ENCODE assay signal across 9 cellular contexts in the genomic region with DNA sequence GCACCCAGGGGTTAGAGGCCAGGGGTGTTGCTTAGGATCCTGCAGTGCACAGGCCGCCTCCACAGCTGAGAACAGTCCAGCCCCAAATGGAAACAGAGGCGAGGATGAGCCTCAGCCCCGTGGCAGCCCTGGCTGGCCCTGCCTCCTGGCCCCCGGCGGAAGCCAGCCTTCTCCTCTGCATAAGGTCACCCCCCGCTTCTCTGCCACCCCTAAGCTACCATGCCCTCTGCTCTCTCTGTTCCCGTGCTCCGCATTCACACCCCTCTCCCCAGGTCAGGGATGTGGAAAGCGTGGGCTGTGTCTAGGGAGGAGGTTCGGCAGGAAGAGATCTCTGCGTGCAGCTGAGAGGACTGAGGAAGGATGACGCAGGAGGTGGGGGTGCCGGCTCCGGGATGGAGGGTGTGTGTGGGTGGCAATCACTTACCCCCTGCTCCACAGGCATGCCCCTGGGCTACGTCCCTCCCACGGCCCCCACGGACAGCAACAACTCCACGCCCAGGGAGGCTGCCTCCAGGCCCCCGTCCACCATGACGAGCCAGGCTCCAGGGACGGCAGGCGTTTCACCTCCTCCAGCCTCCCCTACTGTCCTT. TPM values are rescaled to one million over a fixed set of nuclear protein-coding genes. Genes with fewer than 3 reads are reported as not detected.
A peak's percentile ranks its signal among the peaks of the same experiment; 100 is the strongest.
DNase-seq lines count a peak whose midpoint lies in the region; ATAC-seq and TF ChIP-seq lines count a peak whose summit lies in the region.
"Had no signal": no experiment of that assay in that cellular context is flagged by ENCODE, and none has a peak within 500 bp of the region (broad histone marks: within the 10 kb centered on the region; RNA-seq: fewer than 3 reads in every experiment).

No MANE protein-coding gene starts in this region.

- H3K36me3 Mint-ChIP-seq in activated CD4-positive, alpha-beta T cell treated with anti-CD3 and anti-CD28 coated beads, Interleukin-2, amount 10 ng/mL, durations not matched to agents 24 days and 14 days (ENCODE audit: low read depth): no peaks in the 10 kb centered on the region
- no peaks in the 10 kb centered on the region for H3K36me3 Mint-ChIP-seq in activated CD4-positive, alpha-beta T cell treated with anti-CD3 and anti-CD28 coated beads, Interleukin-2, amount 10 ng/mL, durations not matched to agents 7 days and 5 days (ENCODE audit: low read depth)
- no peaks in the 10 kb centered on the region for H3K36me3 Mint-ChIP-seq in CD4-positive, alpha-beta T cell (ENCODE audit: low read depth)
- no peaks in the 10 kb centered on the region for H3K36me3 Mint-ChIP-seq in endodermal cell (ENCODE audit: low read depth)

- no peak for TF ChIP-seq EP300 in transverse colon (IDR thresholded peaks at IDR 0.05; ENCODE audit: low read depth)

- in situ Hi-C loops in transverse colon (cut with MboI; ENCODE audit: low pct_ligation_motif_present in 1 of 4, low pct_unique_long_range_greater_than_20kb in 1 of 4, low sequenced_read_pairs in 3 of 4): loop anchor here in 1 of 4 donors (10.0 kb wide), 1 partner anchor 359 kb away; no protein-coding TSS in a partner anchor

- H3K9ac ChIP-seq in endodermal cell (ENCODE audit: extremely low read depth, low read length, poor library complexity, severe bottlenecking): no peak overlapping the region

- no peak for TF ChIP-seq CTCF in transverse colon (IDR thresholded peaks at IDR 0.05)
- TF ChIP-seq CTCF in CD4-positive, alpha-beta T cell (IDR thresholded peaks at IDR 0.05): no peak
- no peak for TF ChIP-seq CTCF in endodermal cell (conservative IDR thresholded peaks at IDR 0.05)

- H3K4me1 Mint-ChIP-seq in activated CD4-positive, alpha-beta T cell treated with anti-CD3 and anti-CD28 coated beads, Interleukin-2, amount 10 ng/mL, durations not matched to agents 24 days and 14 days: peaks cover 3% of the 10 kb centered on the region
- no peaks in the 10 kb centered on the region for H3K4me1 Mint-ChIP-seq in activated CD4-positive, alpha-beta T cell treated with anti-CD3 and anti-CD28 coated beads, Interleukin-2, amount 10 ng/mL, durations not matched to agents 7 days and 5 days
- no peaks in the 10 kb centered on the region for H3K4me1 Mint-ChIP-seq in CD4-positive, alpha-beta T cell (ENCODE audit: low read depth)
- H3K4me1 Mint-ChIP-seq in endodermal cell: no peaks in the 10 kb centered on the region

- peaks cover 3% of the 10 kb centered on the region for H3K27me3 Mint-ChIP-seq in activated CD4-positive, alpha-beta T cell treated with anti-CD3 and anti-CD28 coated beads, Interleukin-2, amount 10 ng/mL, durations not matched to agents 24 days and 14 days
- H3K27me3 Mint-ChIP-seq in activated CD4-positive, alpha-beta T cell treated with anti-CD3 and anti-CD28 coated beads, Interleukin-2, amount 10 ng/mL, durations not matched to agents 7 days and 5 days: peaks cover 2% of the 10 kb centered on the region
- no peaks in the 10 kb centered on the region for H3K27me3 Mint-ChIP-seq in CD4-positive, alpha-beta T cell
- peaks cover 22% of the 10 kb centered on the region for H3K27me3 Mint-ChIP-seq in endodermal cell (ENCODE audit: insufficient read depth)

- H3K9me3 Mint-ChIP-seq in activated CD4-positive, alpha-beta T cell treated with anti-CD3 and anti-CD28 coated beads, Interleukin-2, amount 10 ng/mL, durations not matched to agents 24 days and 14 days: no peaks in the 10 kb centered on the region
- no peaks in the 10 kb centered on the region for H3K9me3 Mint-ChIP-seq in activated CD4-positive, alpha-beta T cell treated with anti-CD3 and anti-CD28 coated beads, Interleukin-2, amount 10 ng/mL, durations not matched to agents 7 days and 5 days
- H3K9me3 Mint-ChIP-seq in CD4-positive, alpha-beta T cell: no peaks in the 10 kb centered on the region
- no peaks in the 10 kb centered on the region for H3K9me3 Mint-ChIP-seq in endodermal cell

- H3K4me3 ChIP-seq in transverse colon (peak overlapping the region in 1 of 4 donors; percentile 14), endodermal cell (ENCODE audit: low read length) (no peak overlapping the region)
- H3K4me3 ChIP-seq: A549 had no signal

- H3K4me1 ChIP-seq in transverse colon: peaks cover 0 to 14% (median 5%) of the 10 kb centered on the region in 4 donors
- H3K4me1 ChIP-seq in endodermal cell (ENCODE audit: control insufficient read depth, insufficient read depth, low read length): peaks cover 2% of the 10 kb centered on the region

- CTCF ChIA-PET in activated CD4-positive, alpha-beta T cell treated with anti-CD3 and anti-CD28 coated beads, Interleukin-2, amount 10 ng/mL, durations not matched to agents 7 days and 5 days (lab: Charles Lee): interaction anchor here (0.6 to 2.9 kb wide), 2 partner anchors 10 to 52 kb away, joined by 4 to 14 read pairs; no protein-coding TSS in a partner anchor
- CTCF ChIA-PET in CD4-positive, alpha-beta T cell (lab: Charles Lee): interaction anchor here (1.4 kb wide), 1 partner anchor 10 kb away, joined by 5 read pairs; no protein-coding TSS in a partner anchor

- 50 to 80% methylated on average over 1 to 22 of the region's 22 CpGs for WGBS in transverse colon (ENCODE audit: low coverage in 1 of 2), 2 donors
- WGBS in endodermal cell (ENCODE audit: insufficient coverage in 1 of 2, insufficient read length in 1 of 2), 2 experiments: 77 to 90% methylated on average over 4 to 22 of the region's 22 CpGs

- DNase-seq in activated CD4-positive, alpha-beta T cell treated with anti-CD3 and anti-CD28 coated beads, Interleukin-2, amount 10 ng/mL, durations not matched to agents 24 days and 14 days: no peak
- DNase-seq in activated CD4-positive, alpha-beta T cell treated with anti-CD3 and anti-CD28 coated beads, Interleukin-2, amount 10 ng/mL, durations not matched to agents 7 days and 5 days: no peak
- peak; percentile 76 for DNase-seq in left ventricle myocardium superior
- no peak for DNase-seq in transverse colon
- DNase-seq in CD4-positive, alpha-beta T cell: no peak
- no peak for DNase-seq in endodermal cell
- DNase-seq: activated CD4-positive, alpha-beta T cell treated with anti-CD3 and anti-CD28 coated beads for 4 hours had no signal

- no peak for TF ChIP-seq POLR2A in transverse colon (IDR thresholded peaks at IDR 0.05)

- intact Hi-C loops in activated CD4-positive, alpha-beta T cell treated with anti-CD3 and anti-CD28 coated beads, Interleukin-2, amount 10 ng/mL, durations not matched to agents 24 days and 14 days (cut with micrococcal nuclease): no loop called here
- intact Hi-C loops in left ventricle myocardium superior (cut with micrococcal nuclease) (no loop called here), transverse colon (cut with DNase I; ENCODE audit: low total_unique reads) (no loop called here)
- intact Hi-C loops in CD4-positive, alpha-beta T cell (cut with DNase I, micrococcal nuclease): no loop called here

- H3K27me3 ChIP-seq in transverse colon (peaks cover 14% of the 10 kb centered on the region), endodermal cell (ENCODE audit: control insufficient read depth, insufficient read depth, low read length, poor library complexity, severe bottlenecking) (no peaks in the 10 kb centered on the region)
- no peaks in the 10 kb centered on the region for H3K27me3 ChIP-seq in CD4-positive, alpha-beta T cell (ENCODE audit: control insufficient read depth, insufficient read depth, low read length)

- peak overlapping the region; percentile 43 for H3K4me3 Mint-ChIP-seq in activated CD4-positive, alpha-beta T cell treated with anti-CD3 and anti-CD28 coated beads, Interleukin-2, amount 10 ng/mL, durations not matched to agents 24 days and 14 days
- H3K4me3 Mint-ChIP-seq in activated CD4-positive, alpha-beta T cell treated with anti-CD3 and anti-CD28 coated beads, Interleukin-2, amount 10 ng/mL, durations not matched to agents 7 days and 5 days: no peak overlapping the region
- H3K4me3 Mint-ChIP-seq in CD4-positive, alpha-beta T cell: no peak overlapping the region
- H3K4me3 Mint-ChIP-seq in endodermal cell: no peak overlapping the region

- POLR2A ChIA-PET in activated CD4-positive, alpha-beta T cell treated with anti-CD3 and anti-CD28 coated beads, Interleukin-2, amount 10 ng/mL, durations not matched to agents 7 days and 5 days (lab: Charles Lee): no interaction called here
- POLR2A ChIA-PET in CD4-positive, alpha-beta T cell (lab: Charles Lee): no interaction called here

- H3K9me3 ChIP-seq in transverse colon (no peaks in the 10 kb centered on the region), endodermal cell (ENCODE audit: control insufficient read depth, low read length) (no peaks in the 10 kb centered on the region)
- H3K9me3 ChIP-seq in CD4-positive, alpha-beta T cell (ENCODE audit: control insufficient read depth, low read length): no peaks in the 10 kb centered on the region
- H3K9me3 ChIP-seq: A549 had no signal

- H3K27ac ChIP-seq in transverse colon (peak overlapping the region; percentile 42 to 85 (median 62)), endodermal cell (ENCODE audit: low read depth, low read length) (no peak overlapping the region)
- H3K27ac ChIP-seq in CD4-positive, alpha-beta T cell (ENCODE audit: low read depth, low read length): no peak overlapping the region

- no peak overlapping the region for H3K27ac Mint-ChIP-seq in activated CD4-positive, alpha-beta T cell treated with anti-CD3 and anti-CD28 coated beads, Interleukin-2, amount 10 ng/mL, durations not matched to agents 24 days and 14 days
- H3K27ac Mint-ChIP-seq in activated CD4-positive, alpha-beta T cell treated with anti-CD3 and anti-CD28 coated beads, Interleukin-2, amount 10 ng/mL, durations not matched to agents 7 days and 5 days: no peak overlapping the region
- no peak overlapping the region for H3K27ac Mint-ChIP-seq in CD4-positive, alpha-beta T cell
- H3K27ac Mint-ChIP-seq in endodermal cell: no peak overlapping the region

- ATAC-seq in left ventricle myocardium superior: peak; percentile 76
- ATAC-seq in CD4-positive, alpha-beta T cell (ENCODE audit: poor library complexity): no peak
- ATAC-seq: A549 had no signal

- H3K36me3 ChIP-seq in transverse colon: no peaks in the 10 kb centered on the region
- H3K36me3 ChIP-seq in endodermal cell (ENCODE audit: control insufficient read depth, insufficient read depth, low read length): no peaks in the 10 kb centered on the region

RNA-seq across cellular contexts. Expression of a gene that starts 6.0 kb away (rescaled TPM):
- total RNA-seq in activated CD4-positive, alpha-beta T cell treated with anti-CD3 and anti-CD28 coated beads, Interleukin-2, amount 10 ng/mL, durations not matched to agents 24 days and 14 days: 0.19 and 0.21 TPM in 2 replicates
- total RNA-seq in activated CD4-positive, alpha-beta T cell treated with anti-CD3 and anti-CD28 coated beads, Interleukin-2, amount 10 ng/mL, durations not matched to agents 7 days and 5 days: under 1 TPM; 0.42 to 0.98 TPM
- 2.7 TPM for total RNA-seq in left ventricle myocardium superior
- total RNA-seq in transverse colon: 10 to 100 TPM in 2 of 4 donors, 1 to 10 TPM in 2; 3.4 to 41.2 (median 11.1) TPM
- 1 to 10 TPM in 1 of 2 experiments, under 1 TPM in 1; 0.42 to 1.3 TPM for total RNA-seq in CD4-positive, alpha-beta T cell
- total RNA-seq in endodermal cell: 1 to 10 TPM; 1.4 to 2.4 TPM
- 8.0 TPM for polyA plus RNA-seq in endodermal cell (2013, experiment 1 of 2)
- 7.4 TPM for polyA plus RNA-seq in endodermal cell (2013, experiment 2 of 2)

RNA-seq across cellular contexts. Expression of a gene that starts 9.3 kb away (rescaled TPM):
- 21.7 and 23.4 TPM in 2 replicates for total RNA-seq in activated CD4-positive, alpha-beta T cell treated with anti-CD3 and anti-CD28 coated beads, Interleukin-2, amount 10 ng/mL, durations not matched to agents 24 days and 14 days
- total RNA-seq in activated CD4-positive, alpha-beta T cell treated with anti-CD3 and anti-CD28 coated beads, Interleukin-2, amount 10 ng/mL, durations not matched to agents 7 days and 5 days: 10 to 100 TPM; 11.7 TPM
- total RNA-seq in left ventricle myocardium superior: 6.0 TPM
- total RNA-seq in transverse colon: 1 to 10 TPM in 2 of 4 donors, not detected in 2; 2.1 to 2.7 TPM
- 10 to 100 TPM; 10.5 to 14.7 TPM for total RNA-seq in CD4-positive, alpha-beta T cell
- 10 to 100 TPM; 51.3 to 67.1 TPM for total RNA-seq in endodermal cell
- 66.6 TPM for polyA plus RNA-seq in endodermal cell (2013, experiment 1 of 2)
- 69.7 TPM for polyA plus RNA-seq in endodermal cell (2013, experiment 2 of 2)

RNA-seq across cellular contexts. Expression of a gene that starts 17.9 kb away (rescaled TPM):
- 8.8 and 10.0 TPM in 2 replicates for total RNA-seq in activated CD4-positive, alpha-beta T cell treated with anti-CD3 and anti-CD28 coated beads, Interleukin-2, amount 10 ng/mL, durations not matched to agents 24 days and 14 days
- total RNA-seq in activated CD4-positive, alpha-beta T cell treated with anti-CD3 and anti-CD28 coated beads, Interleukin-2, amount 10 ng/mL, durations not matched to agents 7 days and 5 days: 1 to 10 TPM; 7.3 to 9.7 TPM
- 6.4 TPM for total RNA-seq in left ventricle myocardium superior
- 1 to 10 TPM; 5.9 to 7.6 (median 6.4) TPM for total RNA-seq in transverse colon
- total RNA-seq in CD4-positive, alpha-beta T cell: 10 to 100 TPM; 26.6 to 27.2 TPM
- 10 to 100 TPM in 1 of 2 donors, 1 to 10 TPM in 1; 9.9 to 12.6 TPM for total RNA-seq in endodermal cell
- polyA plus RNA-seq in endodermal cell (2013, experiment 1 of 2): 8.9 TPM
- polyA plus RNA-seq in endodermal cell (2013, experiment 2 of 2): 11.8 TPM

RNA-seq across cellular contexts. Expression of a gene that starts 29.7 kb away (rescaled TPM):
- not detected in 2 replicates for total RNA-seq in activated CD4-positive, alpha-beta T cell treated with anti-CD3 and anti-CD28 coated beads, Interleukin-2, amount 10 ng/mL, durations not matched to agents 24 days and 14 days
- not detected for total RNA-seq in activated CD4-positive, alpha-beta T cell treated with anti-CD3 and anti-CD28 coated beads, Interleukin-2, amount 10 ng/mL, durations not matched to agents 7 days and 5 days
- total RNA-seq in left ventricle myocardium superior (not detected), transverse colon (not detected), endodermal cell (1 to 10 TPM in 1 of 2 donors, under 1 TPM in 1; 0.62 to 2.3 TPM)
- total RNA-seq in CD4-positive, alpha-beta T cell: not detected
- polyA plus RNA-seq in endodermal cell (2013, experiment 1 of 2): 0.39 TPM
- polyA plus RNA-seq in endodermal cell (2013, experiment 2 of 2): not detected
- total RNA-seq: LHCN-M2 had no signal
- polyA plus RNA-seq: A549 had no signal

RNA-seq across cellular contexts. Expression of a gene that starts 32.8 kb away (rescaled TPM):
- total RNA-seq in activated CD4-positive, alpha-beta T cell treated with anti-CD3 and anti-CD28 coated beads, Interleukin-2, amount 10 ng/mL, durations not matched to agents 24 days and 14 days: 34.2 and 35.2 TPM in 2 replicates
- 10 to 100 TPM; 18.9 to 20.7 TPM for total RNA-seq in activated CD4-positive, alpha-beta T cell treated with anti-CD3 and anti-CD28 coated beads, Interleukin-2, amount 10 ng/mL, durations not matched to agents 7 days and 5 days
- total RNA-seq in left ventricle myocardium superior (58.5 TPM), transverse colon (100 to 1,000 TPM in 2 of 4 donors, 10 to 100 TPM in 2; 71.1 to 142 (median 97.6) TPM), endodermal cell (10 to 100 TPM; 35.9 to 39.2 TPM)
- total RNA-seq in CD4-positive, alpha-beta T cell: 1 to 10 TPM; 1.5 to 2.2 TPM
- polyA plus RNA-seq in endodermal cell (2013, experiment 1 of 2): 30.9 TPM
- polyA plus RNA-seq in endodermal cell (2013, experiment 2 of 2): 30.8 TPM

Comparison
In these comparisons a context has a peak if more than half of its experiments do, and no peak if none do; other contexts are left out.
1. H3K27ac ChIP-seq: peak in transverse colon (4 of 4); none in CD4-positive, alpha-beta T cell (single experiment) and endodermal cell (single experiment).